In genomic region chr1:11997081-11997851, GRCh38 we compare ENCODE assay signal across 27 cellular contexts.
"Had no signal": no experiment of that assay in that cellular context is flagged by ENCODE, and none has a peak within 500 bp of the region (broad histone marks: within the 10 kb centered on the region; RNA-seq: fewer than 3 reads in every experiment).

No MANE protein-coding gene starts in this region.

- ATAC-seq: activated CD4-positive, CD25-positive, alpha-beta regulatory T cell treated with anti-CD3 and anti-CD28 coated beads, Interleukin-2, amount 50 U/mL, for 24 hours; body of pancreas; gastroesophageal sphincter; pancreas; right lobe of liver; stimulated activated naive CD8-positive, alpha-beta T cell treated with anti-CD3 and anti-CD28 coated beads, Interleukin-15, Interleukin-2, amounts not matched to agents 100 U/mL and 50 U/mL, for 24 hours had no signal

- H3K4me3 ChIP-seq: adrenal gland, body of pancreas, colonic mucosa, dorsolateral prefrontal cortex, gastroesophageal sphincter, pancreas, right lobe of liver, thoracic aorta, uterus had no signal

- H3K9me3 ChIP-seq: adrenal gland, body of pancreas, colonic mucosa, gastroesophageal sphincter, pancreas, right lobe of liver, thoracic aorta, uterus had no signal

- H3K4me1 ChIP-seq: adrenal gland, body of pancreas, colonic mucosa, pancreas, uterus had no signal

- H3K36me3 ChIP-seq: uterus had no signal

- DNase-seq: activated CD4-positive, alpha-beta T cell treated with anti-CD3 and anti-CD28 coated beads for 48 hours; activated CD4-positive, alpha-beta T cell treated with anti-CD3 and anti-CD28 coated beads, Interleukin-2, amount 50 U/mL, for 48 hours; activated CD8-positive, alpha-beta memory T cell treated with anti-CD3 and anti-CD28 coated beads for 24 hours; activated effector memory CD4-positive, alpha-beta T cell treated with Interleukin-2 at 50 U/mL for 16 hours; activated naive CD4-positive, alpha-beta T cell treated with anti-CD3 and anti-CD28 coated beads for 36 hours; activated naive CD8-positive, alpha-beta T cell treated with anti-CD3 and anti-CD28 coated beads for 36 hours; adrenal gland; aorta; body of pancreas; cerebellar nuclear complex; colonic mucosa; dorsolateral prefrontal cortex; effector memory CD4-positive, alpha-beta T cell; kidney glomerular epithelial cell; mammary epithelial cell; naive B cell; nephron progenitor cell; right lobe of liver; stimulated activated CD4-positive, alpha-beta T cell treated with anti-CD3 and anti-CD28 coated beads, Interleukin-4, amount 100 ng/mL, for 1 hour; stimulated activated naive CD8-positive, alpha-beta T cell treated with anti-CD3 and anti-CD28 coated beads, Interleukin-15, Interleukin-2, amounts not matched to agents 100 U/mL and 50 U/mL, for 24 hours; T-helper 1 cell; uterus; WERI-Rb-1 had no signal

- H3K27me3 ChIP-seq: adrenal gland, body of pancreas, colonic mucosa, dorsolateral prefrontal cortex, gastroesophageal sphincter, pancreas, right lobe of liver, uterus had no signal

- H3K27ac ChIP-seq: adrenal gland, body of pancreas, colonic mucosa, pancreas, thoracic aorta, uterus, WERI-Rb-1 had no signal
